21 cellular contexts compared by ENCODE assay signal in genomic region chr1:78570539-78570938, GRCh38. TPM values are rescaled to one million over a fixed set of nuclear protein-coding genes. Genes with fewer than 3 reads are reported as not detected.
DNase-seq lines count a peak whose midpoint lies in the region; ATAC-seq and TF ChIP-seq lines count a peak whose summit lies in the region.
"Had no signal": no experiment of that assay in that cellular context is flagged by ENCODE, and none has a peak within 500 bp of the region (broad histone marks: within the 10 kb centered on the region; RNA-seq: fewer than 3 reads in every experiment).

No MANE protein-coding gene starts in this region.

- no peaks in the 10 kb centered on the region for H3K4me1 ChIP-seq in GM23338 (ENCODE audit: insufficient read depth)
- H3K4me1 ChIP-seq in stomach, result no peaks in the 10 kb centered on the region
- H3K4me1 ChIP-seq: A549, heart left ventricle, left lung had no signal

- no peak overlapping the region for H3K4me3 Mint-ChIP-seq in GM23338
- H3K4me3 Mint-ChIP-seq in endothelial cell (ENCODE audit: unreplicated experiment), result no peak overlapping the region
- H3K4me3 Mint-ChIP-seq: activated naive CD8-positive, alpha-beta T cell treated with anti-CD3 and anti-CD28 coated beads for 36 hours; immature natural killer cell; neural crest cell had no signal

- peak; percentile 2 for DNase-seq in ACHN
- peak; percentile 54 for DNase-seq in GM23338 (ENCODE audit: low spot score)
- peak; percentile 52 for DNase-seq in RPMI7951 (ENCODE audit: low read depth)
- peak; percentile 8 for DNase-seq in endothelial cell (ENCODE audit: low spot score)
- no peak for DNase-seq in lower leg skin (ENCODE audit: low spot score in 2 of 2)
- no peak for DNase-seq in NCI-H2227 (lab: John Stamatoyannopoulos, UW; ENCODE audit: unreplicated experiment)
- DNase-seq in stomach, result no peak
- DNase-seq: activated CD4-positive, alpha-beta T cell treated with anti-CD3 and anti-CD28 coated beads for 4 hours; activated naive CD8-positive, alpha-beta T cell treated with anti-CD3 and anti-CD28 coated beads for 36 hours; C1 segment of cervical spinal cord; heart left ventricle; immature natural killer cell; left lung; NCI-H1930; NCI-H446; stimulated activated CD4-positive, alpha-beta T cell treated with anti-CD3 and anti-CD28 coated beads, Interleukin-1b, Interleukin-23, amount 100 ng/mL, for 48 hours; stimulated activated naive CD4-positive, alpha-beta T cell had no signal

- intact Hi-C loops in lower leg skin (cut with DNase I; ENCODE audit: low total_unique reads), result no loop called here
- intact Hi-C loops in stomach (cut with DNase I; ENCODE audit: low total_unique reads), result no loop called here

- H3K27ac Mint-ChIP-seq in GM23338, result no peak overlapping the region
- H3K27ac Mint-ChIP-seq in endothelial cell (ENCODE audit: unreplicated experiment), result no peak overlapping the region
- H3K27ac Mint-ChIP-seq: activated naive CD8-positive, alpha-beta T cell treated with anti-CD3 and anti-CD28 coated beads for 36 hours; immature natural killer cell had no signal

- H3K9me2 ChIP-seq in GM23338 (ENCODE audit: insufficient read depth), result no peaks in the 10 kb centered on the region

- no peaks in the 10 kb centered on the region for H4K20me1 ChIP-seq in GM23338 (replicated peaks; ENCODE audit: insufficient read depth)

- H3K9me3 Mint-ChIP-seq in GM23338 (no peaks in the 10 kb centered on the region), endothelial cell (ENCODE audit: unreplicated experiment) (no peaks in the 10 kb centered on the region)
- H3K9me3 Mint-ChIP-seq: activated naive CD8-positive, alpha-beta T cell treated with anti-CD3 and anti-CD28 coated beads for 36 hours had no signal

- H3K27me3 ChIP-seq in GM23338 (ENCODE audit: insufficient read depth), result no peaks in the 10 kb centered on the region
- no peaks in the 10 kb centered on the region for H3K27me3 ChIP-seq in stomach
- H3K27me3 ChIP-seq: heart left ventricle, left lung had no signal

- H3K27me3 Mint-ChIP-seq in GM23338 (ENCODE audit: insufficient read depth, low read depth, poor library complexity), result no peaks in the 10 kb centered on the region
- H3K27me3 Mint-ChIP-seq in endothelial cell (ENCODE audit: unreplicated experiment), result peaks cover 1% of the 10 kb centered on the region
- H3K27me3 Mint-ChIP-seq: activated naive CD8-positive, alpha-beta T cell treated with anti-CD3 and anti-CD28 coated beads for 36 hours had no signal

- ATAC-seq in GM23338 (peak; percentile 67), HG02763 (IDR thresholded peaks at IDR 0.05; ENCODE audit: unreplicated experiment) (no peak)
- ATAC-seq: A549, heart left ventricle, K562, left lung had no signal

- H3K36me3 ChIP-seq in GM23338 (ENCODE audit: insufficient read depth), result no peaks in the 10 kb centered on the region
- no peaks in the 10 kb centered on the region for H3K36me3 ChIP-seq in stomach
- H3K36me3 ChIP-seq: heart left ventricle, left lung had no signal

- in situ Hi-C loops in ACHN (cut with HindIII; ENCODE audit: low pct_ligation_motif_present, low pct_unique_long_range_greater_than_20kb, low sequenced_read_pairs), result no loop called here

- 65 to 81% methylated on average over 2 of the region's 2 CpGs for WGBS in lower leg skin, 2 donors
- 16 to 44% (median 25%) methylated on average over 2 of the region's 2 CpGs for WGBS in stomach, 5 donors

- TF ChIP-seq CTCF in GM23338 (conservative IDR thresholded peaks at IDR 0.05; ENCODE audit: low read depth in 2 of 2) (peak; percentile 50 to 51), endothelial cell (IDR thresholded peaks at IDR 0.05; ENCODE audit: unreplicated experiment) (no peak), lower leg skin (IDR thresholded peaks at IDR 0.05) (no peak), stomach (IDR thresholded peaks at IDR 0.05) (no peak)

- H3K4me3 ChIP-seq in GM23338 (no peak overlapping the region), lower leg skin (ENCODE audit: low read depth, poor library complexity, severe bottlenecking) (no peak overlapping the region), stomach (no peak overlapping the region)
- H3K4me3 ChIP-seq: A549, heart left ventricle, K562, left lung had no signal

- H3K79me2 ChIP-seq in GM23338 (replicated peaks; ENCODE audit: insufficient read depth), result no peaks in the 10 kb centered on the region

- H3F3A ChIP-seq in GM23338 (replicated peaks; ENCODE audit: low read depth), result no peaks in the 10 kb centered on the region

- TF ChIP-seq POLR2A in lower leg skin (IDR thresholded peaks at IDR 0.05) (no peak), stomach (IDR thresholded peaks at IDR 0.05) (no peak)

- TF ChIP-seq EP300 in stomach (IDR thresholded peaks at IDR 0.05), result no peak

- no peak overlapping the region for H2AFZ ChIP-seq in GM23338

- no peaks in the 10 kb centered on the region for H3K4me1 Mint-ChIP-seq in GM23338
- no peaks in the 10 kb centered on the region for H3K4me1 Mint-ChIP-seq in endothelial cell (ENCODE audit: unreplicated experiment)
- H3K4me1 Mint-ChIP-seq: activated naive CD8-positive, alpha-beta T cell treated with anti-CD3 and anti-CD28 coated beads for 36 hours; immature natural killer cell; neural crest cell had no signal

- no peak overlapping the region for H3K4me2 ChIP-seq in GM23338
- H3K4me2 ChIP-seq: A549 had no signal

- H3K36me3 Mint-ChIP-seq in GM23338 (ENCODE audit: low read depth), result no peaks in the 10 kb centered on the region
- H3K36me3 Mint-ChIP-seq in endothelial cell (ENCODE audit: low read depth, unreplicated experiment), result no peaks in the 10 kb centered on the region
- H3K36me3 Mint-ChIP-seq: activated naive CD8-positive, alpha-beta T cell treated with anti-CD3 and anti-CD28 coated beads for 36 hours; immature natural killer cell had no signal

- no peak overlapping the region for H3K27ac ChIP-seq in GM23338 (ENCODE audit: low read depth)
- no peak overlapping the region for H3K27ac ChIP-seq in stomach
- H3K27ac ChIP-seq: A549, heart left ventricle, left lung had no signal

- no peaks in the 10 kb centered on the region for H3K9me3 ChIP-seq in stomach
- H3K9me3 ChIP-seq: A549, heart left ventricle, left lung had no signal

TF ChIP-seq in GM23338, 12 proteins besides CTCF, POLR2A, EP300 and RAD21 (continues in another document):
- TF ChIP-seq POLR2AphosphoS5 (IDR thresholded peaks at IDR 0.05; ENCODE audit: low read depth), result no peak

RNA-seq across cellular contexts. Expression of gene IFI44L, which starts 49.7 kb away (rescaled TPM):
- not detected in 2 replicates for total RNA-seq in GM23338 (2014; rRNA removed; shearing (Covaris generic))
- polyA plus RNA-seq in GM23338 (2016; fragmentation: Nextera tagmentation; extraction: Ambion mirVana), result 0.23 TPM in 1 of 2 replicates, not detected in the other
- total RNA-seq in RPMI7951 (2014; rRNA removed; shearing (Covaris generic)), result 5.4 and 9.4 TPM in 2 replicates
- total RNA-seq in endothelial cell (ENCODE audit: unreplicated experiment), result 0.59 TPM
- 1 to 10 TPM in 3 of 4 donors, under 1 TPM in 1; 0.84 to 3.4 (median 2.3) TPM for total RNA-seq in lower leg skin
- 10 to 100 TPM in 1 of 5 donors, 1 to 10 TPM in 3, under 1 TPM in 1; 0.29 to 27.4 (median 7.0) TPM for total RNA-seq in stomach
- polyA plus RNA-seq in stomach, result 1 to 10 TPM; 2.9 to 6.9 (median 4.9) TPM

Comparison
In these comparisons a context has a peak if more than half of its experiments do, and no peak if none do; other contexts are left out.
1. DNase-seq: peak in ACHN (single experiment), GM23338 (single experiment), RPMI7951 (single experiment) and endothelial cell (single experiment); none in lower leg skin (0 of 2), NCI-H2227 (single experiment) and stomach (single experiment).
2. CTCF ChIP-seq: peak in GM23338 (2 of 2); none in endothelial cell (single experiment), lower leg skin (0 of 3) and stomach (0 of 7).